Comparison of ENCODE assay signal across 8 cellular contexts in the genomic region with DNA sequence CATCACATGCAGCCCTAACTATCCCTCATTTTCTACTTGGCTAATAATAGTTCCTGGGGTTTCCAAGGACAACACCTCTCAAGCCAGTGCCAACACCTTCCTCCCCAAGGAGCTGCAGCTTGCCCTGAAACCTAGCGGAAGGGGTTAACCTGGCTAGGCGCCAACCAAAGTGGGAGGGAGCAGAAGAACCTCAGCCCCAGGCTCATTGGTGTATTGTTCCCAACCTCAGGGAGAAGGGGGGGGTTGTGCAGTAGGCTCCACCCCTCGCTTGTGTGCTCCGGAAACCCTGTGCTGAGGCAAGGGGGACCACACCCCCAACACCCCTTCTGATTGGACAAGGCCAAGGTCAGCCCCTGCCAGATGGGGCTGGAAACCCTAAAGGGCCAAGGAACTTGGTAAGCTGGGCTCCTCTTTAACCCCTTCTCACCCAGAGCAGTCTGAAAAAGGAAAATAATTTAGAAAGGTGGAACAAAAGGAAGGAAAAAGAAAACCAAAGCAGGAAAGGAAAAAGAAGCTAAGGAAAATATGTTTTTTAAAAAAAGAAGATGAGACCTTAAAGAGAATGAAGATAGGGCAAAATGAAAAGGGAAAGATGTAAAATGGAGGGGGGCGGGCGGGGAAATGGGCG. TPM values are rescaled to one million over a fixed set of nuclear protein-coding genes. Genes with fewer than 3 reads are reported as not detected.
DNase-seq lines count a peak whose midpoint lies in the region; TF ChIP-seq lines count a peak whose summit lies in the region.

No MANE protein-coding gene starts in this region.

- POLR2A ChIA-PET in HEK293T (lab: Yijun Ruan, JAX): interaction anchor here (0.8 to 3.4 kb wide), 8 partner anchors 7 to 282 kb away, joined by 3 to 105 read pairs (median 3); partner anchors contain the start of genes B3GAT3, EEF1G, INTS5 and TUT1

- TF ChIP-seq CTCF in parathyroid adenoma (IDR thresholded peaks at IDR 0.05): no peak
- no peak for TF ChIP-seq CTCF in thyroid gland (IDR thresholded peaks at IDR 0.05)

- H3K4me3 ChIP-seq in parathyroid adenoma (ENCODE audit: low read depth, low read length) (peak overlapping the region; percentile 88), thyroid gland (replicated peaks in 1 of 3) (peak overlapping the region in 1 of 3 donors; percentile 9)

- peaks cover 58% of the 10 kb centered on the region for H3K4me1 Mint-ChIP-seq in activated naive CD8-positive, alpha-beta T cell (ENCODE audit: low read depth)

- peaks cover 11% of the 10 kb centered on the region for H3K4me1 ChIP-seq in ES-I3 (ENCODE audit: insufficient read depth, low read length)
- no peaks in the 10 kb centered on the region for H3K4me1 ChIP-seq in parathyroid adenoma
- H3K4me1 ChIP-seq in thyroid gland: peaks cover 19 to 21% of the 10 kb centered on the region in 2 donors

- peak overlapping the region; percentile 74 for H3K4me2 ChIP-seq in parathyroid adenoma (ENCODE audit: low read length)

- CTCF ChIA-PET in HEK293T (lab: Yijun Ruan, JAX): interaction anchor here (1.3 kb wide), 1 partner anchor 13 kb away, joined by 4 read pairs; no protein-coding TSS in a partner anchor

- no peaks in the 10 kb centered on the region for H3K27me3 Mint-ChIP-seq in activated naive CD8-positive, alpha-beta T cell

- H3K79me2 ChIP-seq in parathyroid adenoma: no peaks in the 10 kb centered on the region

- H3K4me3 Mint-ChIP-seq in activated naive CD8-positive, alpha-beta T cell: peak overlapping the region; percentile 93

- H3K9me3 ChIP-seq in ES-I3 (ENCODE audit: control insufficient read depth, insufficient read depth, low read length): no peaks in the 10 kb centered on the region
- H3K9me3 ChIP-seq in parathyroid adenoma (ENCODE audit: control insufficient read depth, low read length): no peaks in the 10 kb centered on the region
- no peaks in the 10 kb centered on the region for H3K9me3 ChIP-seq in thyroid gland

- H3K27ac Mint-ChIP-seq in activated naive CD8-positive, alpha-beta T cell: peak overlapping the region; percentile 95

- no peak overlapping the region for H2AFZ ChIP-seq in parathyroid adenoma

- H3K36me3 Mint-ChIP-seq in activated naive CD8-positive, alpha-beta T cell: peaks cover 25% of the 10 kb centered on the region

- H3K36me3 ChIP-seq in ES-I3 (ENCODE audit: insufficient read depth, low read length): peaks cover 23% of the 10 kb centered on the region; the same call in 1 of the 2 replicates
- no peaks in the 10 kb centered on the region for H3K36me3 ChIP-seq in parathyroid adenoma (ENCODE audit: control insufficient read depth, insufficient read depth, low read length)
- H3K36me3 ChIP-seq in thyroid gland: peaks cover 40 to 42% of the 10 kb centered on the region in 2 donors

- H3K27ac ChIP-seq in parathyroid adenoma (no peak overlapping the region), thyroid gland (peak overlapping the region in 2 of 3 donors; percentile 24 to 45)

- H3K9me3 Mint-ChIP-seq in activated naive CD8-positive, alpha-beta T cell (ENCODE audit: low read depth): no peaks in the 10 kb centered on the region

- peak; percentile 91 for DNase-seq in HEK293T (ENCODE audit: extremely low spot score)
- DNase-seq in NAMALWA (ENCODE audit: low spot score): peak; percentile 98
- DNase-seq in SKM-1 treated with dmso at 0.1 percent for 144 hours (lab: John Stamatoyannopoulos, UW; ENCODE audit: unreplicated experiment): peak; percentile 98
- peak; percentile 63 to 94 (median 86) for DNase-seq in head of caudate nucleus
- peak; percentile 80 to 85 for DNase-seq in thyroid gland

- H3K9ac ChIP-seq in ES-I3 (ENCODE audit: low read depth, low read length) (peak overlapping the region; percentile 96; the same call in 1 of the 2 replicates), parathyroid adenoma (no peak overlapping the region)

- WGBS in thyroid gland, 2 donors: 59% methylated on average over 6 to 7 of the region's 7 CpGs

- H3K27me3 ChIP-seq in parathyroid adenoma (ENCODE audit: control insufficient read depth, insufficient read depth, low read length) (no peaks in the 10 kb centered on the region), thyroid gland (no peaks in the 10 kb centered on the region)

- intact Hi-C loops in head of caudate nucleus (cut with DNase I) (loop anchor here (10.0 kb wide), 1 partner anchor 236 kb away; the partner anchor contains the start of genes STX5, TEX54 and WDR74), thyroid gland (cut with DNase I) (no loop called here)

- no peak for TF ChIP-seq POLR2A in thyroid gland (IDR thresholded peaks at IDR 0.05)

TF ChIP-seq in HEK293T, 16 proteins besides CTCF, POLR2A, EP300 and RAD21:
- TF ChIP-seq HDGF (IDR thresholded peaks at IDR 0.05; ENCODE audit: borderline replicate concordance): peak; percentile 61; the same call in 1 of the 2 replicates
- TF ChIP-seq TARDBP (IDR thresholded peaks at IDR 0.05): no peak
TF ChIP-seq in HEK293T: peak in this region for 1.

RNA-seq across cellular contexts. Expression of gene MTA2, which starts 2.5 kb away (rescaled TPM):
- total RNA-seq in thyroid gland: 10 to 100 TPM; 65.3 to 76.7 (median 70.7) TPM

RNA-seq across cellular contexts. Expression of gene TUT1, which starts 7.9 kb away (rescaled TPM):
- total RNA-seq in thyroid gland: 10 to 100 TPM; 13.7 to 20.0 (median 16.1) TPM

RNA-seq across cellular contexts. Expression of gene EML3, which starts 13.4 kb away (rescaled TPM):
- total RNA-seq in thyroid gland: 10 to 100 TPM; 28.3 to 58.0 (median 46.6) TPM

RNA-seq across cellular contexts. Expression of gene ROM1, which starts 13.9 kb away (rescaled TPM):
- 1 to 10 TPM; 2.5 to 7.0 (median 5.2) TPM for total RNA-seq in thyroid gland

RNA-seq across cellular contexts. Expression of gene B3GAT3, which starts 22.6 kb away (rescaled TPM):
- total RNA-seq in thyroid gland: 10 to 100 TPM; 23.0 to 33.4 (median 25.1) TPM
